22 cellular contexts compared by ENCODE assay signal in the genomic region with DNA sequence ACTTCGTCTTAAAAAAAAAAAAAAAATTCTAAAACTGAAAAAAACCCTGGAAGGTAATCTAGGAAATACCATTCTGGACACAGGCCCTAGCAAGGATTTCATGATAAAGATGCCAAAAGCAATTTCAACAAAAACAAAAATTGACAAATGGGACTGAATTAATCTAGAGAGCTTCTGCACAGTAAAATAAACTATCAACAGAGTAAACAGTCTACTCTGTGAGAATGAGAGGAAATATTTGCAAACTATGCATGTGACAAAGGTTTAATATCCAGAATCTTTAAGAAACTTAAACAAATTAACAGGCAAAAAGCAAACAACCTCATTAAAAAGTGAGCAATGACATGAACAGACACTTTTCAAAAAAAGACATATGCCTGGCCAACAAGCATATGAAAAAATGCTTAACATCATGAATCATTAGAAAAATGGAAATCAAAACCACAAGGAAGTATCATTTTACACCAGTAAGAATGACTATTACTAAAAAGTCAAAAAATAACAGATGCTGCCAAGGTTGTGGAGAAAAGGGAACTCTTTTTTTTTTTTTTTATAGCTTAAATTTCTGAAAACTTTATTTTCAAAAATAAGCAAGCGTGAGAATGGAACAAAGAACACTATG. TPM values are rescaled to one million over a fixed set of nuclear protein-coding genes. Genes with fewer than 3 reads are reported as not detected.
DNase-seq lines count a peak whose midpoint lies in the region; ATAC-seq and TF ChIP-seq lines count a peak whose summit lies in the region.
"Had no signal": no experiment of that assay in that cellular context is flagged by ENCODE, and none has a peak within 500 bp of the region (broad histone marks: within the 10 kb centered on the region; RNA-seq: fewer than 3 reads in every experiment).

No MANE protein-coding gene starts in this region.

- no peaks in the 10 kb centered on the region for H3K36me3 ChIP-seq in SK-N-SH (replicated peaks in 1 of 2; ENCODE audit: control insufficient read depth in 1 of 2, insufficient read depth in 2 of 2, low read length in 1 of 2)
- no peaks in the 10 kb centered on the region for H3K36me3 ChIP-seq in skeletal muscle satellite cell (ENCODE audit: insufficient read depth, low read length)
- H3K36me3 ChIP-seq: esophagus squamous epithelium, transverse colon had no signal

- no peaks in the 10 kb centered on the region for H3K79me2 ChIP-seq in SK-N-SH (ENCODE audit: insufficient read depth)
- H3K79me2 ChIP-seq: parathyroid adenoma had no signal

- no peak for ATAC-seq in GM18511 (IDR thresholded peaks at IDR 0.05; ENCODE audit: unreplicated experiment)
- ATAC-seq: activated CD4-positive, alpha-beta T cell treated with anti-CD3 and anti-CD28 coated beads for 36 hours; GM23338; naive thymus-derived CD8-positive, alpha-beta T cell had no signal

- TF ChIP-seq CTCF in HFFc6 (IDR thresholded peaks at IDR 0.05) (no peak), SK-N-SH (IDR thresholded peaks at IDR 0.05) (no peak)

- no peaks in the 10 kb centered on the region for H3K9me3 ChIP-seq in SK-N-SH
- no peaks in the 10 kb centered on the region for H3K9me3 ChIP-seq in skeletal muscle satellite cell (replicated peaks; ENCODE audit: low read length)
- H3K9me3 ChIP-seq: esophagus squamous epithelium, transverse colon had no signal

- no peaks in the 10 kb centered on the region for H3K9me2 ChIP-seq in SK-N-SH

- H3K27ac ChIP-seq in SK-N-SH (ENCODE audit: low read depth in 2 of 2, low read length in 1 of 2) = peak overlapping the region in 1 of 2 experiments; percentile 27; a peak in 1 of 4 replicates
- H3K27ac ChIP-seq: esophagus squamous epithelium, parathyroid adenoma, transverse colon had no signal

- H3K27me3 ChIP-seq in SK-N-SH (ENCODE audit: insufficient read depth) = no peaks in the 10 kb centered on the region
- no peaks in the 10 kb centered on the region for H3K27me3 ChIP-seq in skeletal muscle satellite cell (ENCODE audit: control insufficient read depth, insufficient read depth, low read length)
- H3K27me3 ChIP-seq: esophagus squamous epithelium, transverse colon had no signal

- H3K4me3 ChIP-seq in SK-N-SH (ENCODE audit: low read depth in 2 of 2, low read length in 1 of 2) (no peak overlapping the region), skeletal muscle satellite cell (ENCODE audit: low read length) (no peak overlapping the region)
- H3K4me3 ChIP-seq: esophagus squamous epithelium, GM23338, transverse colon had no signal

- H3K27me3 Mint-ChIP-seq in HFFc6 (ENCODE audit: insufficient read depth) = no peaks in the 10 kb centered on the region; the same call in none of the 2 replicates

- TF ChIP-seq EP300 in SK-N-SH (IDR thresholded peaks at IDR 0.05; ENCODE audit: borderline replicate concordance in 1 of 2, low read depth in 1 of 2, low read length in 1 of 2) = peak in 1 of 2 experiments; percentile 57; a peak in 1 of 4 replicates

- H3K4me1 Mint-ChIP-seq in HFFc6 (ENCODE audit: low read depth) = peaks cover 15% of the 10 kb centered on the region
- H3K4me1 Mint-ChIP-seq: activated CD4-positive, alpha-beta T cell treated with anti-CD3 and anti-CD28 coated beads for 36 hours; naive thymus-derived CD8-positive, alpha-beta T cell had no signal

- H2AFZ ChIP-seq in SK-N-SH (ENCODE audit: low read depth) = no peak overlapping the region
- H2AFZ ChIP-seq: GM23338, parathyroid adenoma had no signal

- H3K36me3 Mint-ChIP-seq in HFFc6 (ENCODE audit: low read depth) = no peaks in the 10 kb centered on the region

- H3F3A ChIP-seq in SK-N-SH (replicated peaks; ENCODE audit: insufficient read depth) = peaks cover 16% of the 10 kb centered on the region

- DNase-seq in HFFc6 = peak; percentile 49
- DNase-seq in SK-N-SH = no peak
- peak; percentile 72 for DNase-seq in fibroblast of gingiva (ENCODE audit: low read depth)
- DNase-seq in NCI-H187 (lab: John Stamatoyannopoulos, UW) = no peak
- DNase-seq in midbrain (lab: John Stamatoyannopoulos, UW) = no peak
- DNase-seq: activated CD4-positive, alpha-beta T cell treated with anti-CD3 and anti-CD28 coated beads for 36 hours; caudate nucleus; COR-L47; effector CD4-positive, alpha-beta T cell; esophagus squamous epithelium; kidney glomerular epithelial cell; mesenchymal stem cell; naive thymus-derived CD8-positive, alpha-beta T cell; NCI-H187 treated with DMSO at 0.1 percent for 48 hours; stimulated activated CD4-positive, alpha-beta T cell treated with anti-CD3 and anti-CD28 coated beads, Interleukin-1b, Interleukin-23, amount 100 ng/mL, for 48 hours; stimulated activated naive CD4-positive, alpha-beta T cell treated with Interleukin-2 at 50 U/mL for 16 hours; transverse colon had no signal

- no peaks in the 10 kb centered on the region for H4K20me1 ChIP-seq in SK-N-SH (ENCODE audit: insufficient read depth)

- H3K9me3 Mint-ChIP-seq in HFFc6 = no peaks in the 10 kb centered on the region
- H3K9me3 Mint-ChIP-seq: activated T-helper 2 cell treated with anti-CD3 and anti-CD28 coated beads, Interferon-gamma antibody, Interleukin-2, Interleukin-4, amounts not matched to agents 10 μg/mL and 5 μg/mL and 100 μg/mL, durations not matched to agents 14 hours and 24 hours and 36 hours; GM23338 had no signal

- WGBS in SK-N-SH (ENCODE audit: low lambda C conversion rate) = 54% methylated on average over 2 of the region's 2 CpGs

- TF ChIP-seq RAD21 in SK-N-SH (IDR thresholded peaks at IDR 0.05; ENCODE audit: low read length) = no peak

- CTCF ChIA-PET in SK-N-SH (lab: Yijun Ruan, JAX) = no interaction called here

- POLR2A ChIA-PET in SK-N-SH (lab: Yijun Ruan, JAX) = no interaction called here

- H3K27ac Mint-ChIP-seq in HFFc6 = 0 out of 2 replicates have a peak overlapping the region, but pooled peaks have one; percentile 24
- H3K27ac Mint-ChIP-seq: activated CD4-positive, alpha-beta T cell treated with anti-CD3 and anti-CD28 coated beads for 36 hours; activated T-helper 2 cell treated with anti-CD3 and anti-CD28 coated beads, Interferon-gamma antibody, Interleukin-2, Interleukin-4, amounts not matched to agents 10 μg/mL and 5 μg/mL and 100 μg/mL, durations not matched to agents 14 hours and 24 hours and 36 hours; GM23338; naive thymus-derived CD8-positive, alpha-beta T cell had no signal

- H3K4me1 ChIP-seq in SK-N-SH (ENCODE audit: control insufficient read depth in 1 of 2, insufficient read depth in 2 of 2, low read depth in 1 of 2, low read length in 1 of 2) = no peaks in the 10 kb centered on the region
- H3K4me1 ChIP-seq in skeletal muscle satellite cell (ENCODE audit: control insufficient read depth, insufficient read depth, low read length) = peaks cover 24% of the 10 kb centered on the region
- H3K4me1 ChIP-seq: esophagus squamous epithelium, parathyroid adenoma, transverse colon had no signal

- H3K9ac ChIP-seq in SK-N-SH (no peak overlapping the region), skeletal muscle satellite cell (ENCODE audit: low read depth, low read length) (no peak overlapping the region)
- H3K9ac ChIP-seq: parathyroid adenoma had no signal

- H3K4me3 Mint-ChIP-seq in HFFc6 = no peak overlapping the region
- H3K4me3 Mint-ChIP-seq: activated CD4-positive, alpha-beta T cell treated with anti-CD3 and anti-CD28 coated beads for 36 hours; GM23338; naive thymus-derived CD8-positive, alpha-beta T cell had no signal

- H3K4me2 ChIP-seq in SK-N-SH (no peak overlapping the region), skeletal muscle satellite cell (ENCODE audit: low read length) (peak overlapping the region; percentile 45)
- H3K4me2 ChIP-seq: GM23338 had no signal

TF ChIP-seq in SK-N-SH, 30 proteins besides CTCF, POLR2A, EP300 and RAD21 (continues in another document):
- TF ChIP-seq JUND (IDR thresholded peaks at IDR 0.05) (peak; percentile 68; the same call in 1 of the 2 replicates), YY1 (IDR thresholded peaks at IDR 0.05; ENCODE audit: low read depth) (no peak), FOSL2 (IDR thresholded peaks at IDR 0.05; ENCODE audit: borderline replicate concordance, low read depth) (peak; percentile 58; the same call in 1 of the 2 replicates), EZH2phosphoT487 (IDR thresholded peaks at IDR 0.05; ENCODE audit: borderline replicate concordance, low read depth) (no peak), MXI1 (IDR thresholded peaks at IDR 0.05; ENCODE audit: low read depth, low read length) (no peak), TEAD4 (IDR thresholded peaks at IDR 0.05; ENCODE audit: borderline replicate concordance, insufficient read depth) (peak; percentile 54; the same call in 1 of the 2 replicates), MEF2A (IDR thresholded peaks at IDR 0.05; ENCODE audit: borderline replicate concordance, low read depth) (no peak), RFX5 (IDR thresholded peaks at IDR 0.05; ENCODE audit: low read length) (no peak), SMC3 (IDR thresholded peaks at IDR 0.05; ENCODE audit: low read depth, low read length) (no peak), TCF12 (IDR thresholded peaks at IDR 0.05) (peak; percentile 89), TAF1 (IDR thresholded peaks at IDR 0.05; ENCODE audit: borderline replicate concordance, low read depth, low read length) (no peak), CHD2 (IDR thresholded peaks at IDR 0.05; ENCODE audit: low read length, partially characterized antibody) (no peak)
- TF ChIP-seq, protein P1, sequence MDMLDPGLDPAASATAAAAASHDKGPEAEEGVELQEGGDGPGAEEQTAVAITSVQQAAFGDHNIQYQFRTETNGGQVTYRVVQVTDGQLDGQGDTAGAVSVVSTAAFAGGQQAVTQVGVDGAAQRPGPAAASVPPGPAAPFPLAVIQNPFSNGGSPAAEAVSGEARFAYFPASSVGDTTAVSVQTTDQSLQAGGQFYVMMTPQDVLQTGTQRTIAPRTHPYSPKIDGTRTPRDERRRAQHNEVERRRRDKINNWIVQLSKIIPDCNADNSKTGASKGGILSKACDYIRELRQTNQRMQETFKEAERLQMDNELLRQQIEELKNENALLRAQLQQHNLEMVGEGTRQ (IDR thresholded peaks at IDR 0.05; ENCODE audit: borderline replicate concordance, low read depth, low read length) = no peak
- TF ChIP-seq, protein P2, sequence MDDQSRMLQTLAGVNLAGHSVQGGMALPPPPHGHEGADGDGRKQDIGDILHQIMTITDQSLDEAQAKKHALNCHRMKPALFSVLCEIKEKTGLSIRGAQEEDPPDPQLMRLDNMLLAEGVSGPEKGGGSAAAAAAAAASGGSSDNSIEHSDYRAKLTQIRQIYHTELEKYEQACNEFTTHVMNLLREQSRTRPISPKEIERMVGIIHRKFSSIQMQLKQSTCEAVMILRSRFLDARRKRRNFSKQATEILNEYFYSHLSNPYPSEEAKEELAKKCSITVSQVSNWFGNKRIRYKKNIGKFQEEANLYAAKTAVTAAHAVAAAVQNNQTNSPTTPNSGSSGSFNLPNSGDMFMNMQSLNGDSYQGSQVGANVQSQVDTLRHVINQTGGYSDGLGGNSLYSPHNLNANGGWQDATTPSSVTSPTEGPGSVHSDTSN (IDR thresholded peaks at IDR 0.05) = peak; percentile 84

RNA-seq across cellular contexts. Expression of gene RNPC3, which starts 29.4 kb away (rescaled TPM):
- 1 to 10 TPM; 7.1 to 9.6 (median 7.7) TPM for total RNA-seq in HFFc6 (2021; fragmentation: NEBNext Ultra II Directional; extraction: Animal tissue kit (Norgen Biotek cat#: 25700))
- polyA plus RNA-seq in SK-N-SH (2012; rRNA removed) = 10.0 and 20.6 TPM in 2 replicates
- polyA plus RNA-seq in SK-N-SH (2012; cell fraction: cytosol; rRNA removed) = 5.7 and 6.0 TPM in 2 replicates
- polyA plus RNA-seq in SK-N-SH (2012; cell fraction: nucleus; rRNA removed) = 57.8 and 88.1 TPM in 2 replicates
- total RNA-seq in skeletal muscle satellite cell (2012; rRNA removed) = 10.9 and 13.9 TPM in 2 replicates

Comparison
In these comparisons a context has a peak if more than half of its experiments do, and no peak if none do; other contexts are left out.
1. DNase-seq: peak in HFFc6 (single experiment) and fibroblast of gingiva (single experiment); none in SK-N-SH (single experiment), NCI-H187 (0 of 2) and midbrain (single experiment).